Comparison of ENCODE assay signal across 1 cellular context in the genomic region with DNA sequence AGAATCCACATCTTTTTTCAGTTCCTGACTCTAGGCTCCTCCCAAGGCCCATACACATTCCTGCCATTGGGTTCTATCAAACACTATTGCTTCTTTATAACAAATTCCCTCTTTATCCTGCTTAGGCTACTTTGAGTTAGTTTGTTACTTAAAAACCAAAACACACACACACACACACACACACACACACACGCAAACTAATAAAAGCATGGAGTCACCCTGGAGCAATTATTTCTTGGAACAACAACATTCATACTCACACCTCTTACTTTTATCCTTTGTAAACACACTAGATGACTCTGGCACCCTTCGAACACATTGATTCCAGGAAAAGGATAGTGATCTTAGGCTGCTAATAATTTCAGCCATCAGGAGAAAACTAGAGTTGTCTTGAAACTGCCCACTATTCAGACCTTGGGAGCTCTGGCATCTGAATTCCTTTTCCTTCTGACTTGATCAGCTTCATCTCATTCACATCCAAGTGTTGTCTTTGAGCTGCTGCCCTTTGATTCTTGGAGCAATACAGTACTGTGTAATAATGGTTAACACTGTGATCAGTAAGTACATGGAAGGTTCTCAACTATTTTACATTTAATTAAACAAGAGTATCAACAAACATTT.
A peak's percentile ranks its signal among the peaks of the same experiment; 100 is the strongest.
TF ChIP-seq lines count a peak whose summit lies in the region.

No MANE protein-coding gene starts in this region.

TF ChIP-seq in K562, 482 proteins besides CTCF, POLR2A, EP300 and RAD21:
- TF ChIP-seq FOXJ3 (CRISPR knock-in tag; IDR thresholded peaks at IDR 0.05), result no peak
- TF ChIP-seq, protein P1, sequence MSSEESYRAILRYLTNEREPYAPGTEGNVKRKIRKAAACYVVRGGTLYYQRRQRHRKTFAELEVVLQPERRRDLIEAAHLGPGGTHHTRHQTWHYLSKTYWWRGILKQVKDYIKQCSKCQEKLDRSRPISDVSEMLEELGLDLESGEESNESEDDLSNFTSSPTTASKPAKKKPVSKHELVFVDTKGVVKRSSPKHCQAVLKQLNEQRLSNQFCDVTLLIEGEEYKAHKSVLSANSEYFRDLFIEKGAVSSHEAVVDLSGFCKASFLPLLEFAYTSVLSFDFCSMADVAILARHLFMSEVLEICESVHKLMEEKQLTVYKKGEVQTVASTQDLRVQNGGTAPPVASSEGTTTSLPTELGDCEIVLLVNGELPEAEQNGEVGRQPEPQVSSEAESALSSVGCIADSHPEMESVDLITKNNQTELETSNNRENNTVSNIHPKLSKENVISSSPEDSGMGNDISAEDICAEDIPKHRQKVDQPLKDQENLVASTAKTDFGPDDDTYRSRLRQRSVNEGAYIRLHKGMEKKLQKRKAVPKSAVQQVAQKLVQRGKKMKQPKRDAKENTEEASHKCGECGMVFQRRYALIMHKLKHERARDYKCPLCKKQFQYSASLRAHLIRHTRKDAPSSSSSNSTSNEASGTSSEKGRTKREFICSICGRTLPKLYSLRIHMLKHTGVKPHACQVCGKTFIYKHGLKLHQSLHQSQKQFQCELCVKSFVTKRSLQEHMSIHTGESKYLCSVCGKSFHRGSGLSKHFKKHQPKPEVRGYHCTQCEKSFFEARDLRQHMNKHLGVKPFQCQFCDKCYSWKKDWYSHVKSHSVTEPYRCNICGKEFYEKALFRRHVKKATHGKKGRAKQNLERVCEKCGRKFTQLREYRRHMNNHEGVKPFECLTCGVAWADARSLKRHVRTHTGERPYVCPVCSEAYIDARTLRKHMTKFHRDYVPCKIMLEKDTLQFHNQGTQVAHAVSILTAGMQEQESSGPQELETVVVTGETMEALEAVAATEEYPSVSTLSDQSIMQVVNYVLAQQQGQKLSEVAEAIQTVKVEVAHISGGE (CRISPR knock-in tag; IDR thresholded peaks at IDR 0.05), result 0 out of 6 replicates have a peak, but pooled peaks of 1 of the 3 experiments have one; percentile 40
- no peak for TF ChIP-seq LEF1 (IDR thresholded peaks at IDR 0.05)
- TF ChIP-seq WHSC1 (IDR thresholded peaks at IDR 0.05; ENCODE audit: low read length), result no peak
- TF ChIP-seq CREB1 (IDR thresholded peaks at IDR 0.05), result no peak
- TF ChIP-seq CREB1 (CRISPR knock-in tag; IDR thresholded peaks at IDR 0.05), result no peak
